ENCODE assay signal across 8 cellular contexts in the genomic region with DNA sequence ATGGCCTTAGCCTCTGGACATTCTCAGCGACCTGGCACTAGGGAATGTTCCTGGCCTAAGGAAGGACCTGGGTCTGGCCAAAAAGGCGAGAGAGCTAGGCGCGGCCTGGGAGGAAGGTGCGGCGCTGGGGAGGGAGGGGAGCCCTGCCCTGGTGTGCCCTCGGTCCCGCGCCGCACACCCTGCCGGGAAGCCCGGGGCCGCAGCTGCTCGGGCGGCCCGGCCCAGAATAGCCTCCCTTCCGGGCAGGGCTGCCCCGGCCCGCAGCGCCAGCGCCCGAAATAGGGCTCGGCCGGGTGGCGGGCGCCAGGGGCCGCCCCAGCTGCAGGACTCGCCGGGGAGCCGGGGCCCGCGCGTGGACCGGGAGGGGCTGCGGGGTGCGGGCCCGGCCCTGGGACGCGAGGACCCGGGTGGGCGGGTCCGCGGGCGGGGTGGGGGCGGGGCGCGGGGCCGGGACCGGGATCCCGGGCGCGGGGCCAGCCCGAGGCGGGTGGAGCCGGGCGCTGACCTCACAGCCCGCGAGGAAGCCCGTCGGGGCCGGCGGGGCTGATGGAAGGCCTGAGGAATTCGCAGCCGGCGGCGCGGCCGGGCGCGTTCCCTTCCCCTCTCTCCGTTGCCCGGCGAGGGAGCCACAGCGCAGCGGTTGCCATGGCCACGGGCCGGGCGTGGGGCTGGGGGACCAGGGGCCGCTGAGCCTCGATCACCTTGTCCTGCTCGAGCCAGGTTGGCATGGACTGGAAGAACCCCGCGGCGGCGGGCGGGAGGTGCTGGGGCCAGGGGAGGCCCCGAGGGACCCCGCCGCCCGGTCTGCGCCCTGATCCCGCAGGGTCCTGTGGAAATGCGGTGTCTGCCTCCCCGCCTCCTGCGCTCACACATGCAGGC. TPM values are rescaled to one million over a fixed set of nuclear protein-coding genes. Genes with fewer than 3 reads are reported as not detected.
DNase-seq lines count a peak whose midpoint lies in the region; ATAC-seq, FAIRE-seq and TF ChIP-seq lines count a peak whose summit lies in the region.

No MANE protein-coding gene starts in this region.

- peak in 1 of 6 experiments; percentile 20 for TF ChIP-seq CTCF in esophagus squamous epithelium (IDR thresholded peaks at IDR 0.05)
- no peak for TF ChIP-seq CTCF in upper lobe of right lung (IDR thresholded peaks at IDR 0.05)

- H3K4me1 Mint-ChIP-seq in activated CD8-positive, alpha-beta memory T cell treated with anti-CD3 and anti-CD28 coated beads, Interleukin-2, amount 10 ng/mL, durations not matched to agents 7 days and 5 days, result peaks cover 26% of the 10 kb centered on the region
- H3K4me1 Mint-ChIP-seq in activated CD4-positive, alpha-beta T cell treated with anti-CD3 and anti-CD28 coated beads for 36 hours, result peaks cover 67% of the 10 kb centered on the region

- no peak overlapping the region for H3K4me3 Mint-ChIP-seq in activated CD8-positive, alpha-beta memory T cell treated with anti-CD3 and anti-CD28 coated beads, Interleukin-2, amount 10 ng/mL, durations not matched to agents 7 days and 5 days
- no peak overlapping the region for H3K4me3 Mint-ChIP-seq in activated CD4-positive, alpha-beta T cell treated with anti-CD3 and anti-CD28 coated beads for 36 hours

- peaks cover 20% of the 10 kb centered on the region for H3K27me3 Mint-ChIP-seq in activated CD8-positive, alpha-beta memory T cell treated with anti-CD3 and anti-CD28 coated beads, Interleukin-2, amount 10 ng/mL, durations not matched to agents 7 days and 5 days
- no peaks in the 10 kb centered on the region for H3K27me3 Mint-ChIP-seq in activated CD4-positive, alpha-beta T cell treated with anti-CD3 and anti-CD28 coated beads for 36 hours

- H3K36me3 Mint-ChIP-seq in activated CD8-positive, alpha-beta memory T cell treated with anti-CD3 and anti-CD28 coated beads, Interleukin-2, amount 10 ng/mL, durations not matched to agents 7 days and 5 days, result no peaks in the 10 kb centered on the region
- no peaks in the 10 kb centered on the region for H3K36me3 Mint-ChIP-seq in activated CD4-positive, alpha-beta T cell treated with anti-CD3 and anti-CD28 coated beads for 36 hours (ENCODE audit: low read depth)

- H3K27ac ChIP-seq in esophagus squamous epithelium (peak overlapping the region; percentile 84 to 95 (median 90)), upper lobe of right lung (peak overlapping the region; percentile 90)

- H3K4me1 ChIP-seq in esophagus squamous epithelium (peaks cover 33 to 83% (median 73%) of the 10 kb centered on the region in 3 donors), mononuclear cell (ENCODE audit: insufficient read depth, low read length) (peaks cover 90% of the 10 kb centered on the region), upper lobe of right lung (peaks cover 45% of the 10 kb centered on the region)

- no peaks in the 10 kb centered on the region for H3K9me3 Mint-ChIP-seq in activated CD8-positive, alpha-beta memory T cell treated with anti-CD3 and anti-CD28 coated beads, Interleukin-2, amount 10 ng/mL, durations not matched to agents 7 days and 5 days (ENCODE audit: low read depth)
- H3K9me3 Mint-ChIP-seq in activated CD4-positive, alpha-beta T cell treated with anti-CD3 and anti-CD28 coated beads for 36 hours (ENCODE audit: low read depth), result no peaks in the 10 kb centered on the region

- no peak overlapping the region for H3K27ac Mint-ChIP-seq in activated CD8-positive, alpha-beta memory T cell treated with anti-CD3 and anti-CD28 coated beads, Interleukin-2, amount 10 ng/mL, durations not matched to agents 7 days and 5 days
- H3K27ac Mint-ChIP-seq in activated CD4-positive, alpha-beta T cell treated with anti-CD3 and anti-CD28 coated beads for 36 hours, result no peak overlapping the region

- H3K27me3 ChIP-seq in esophagus squamous epithelium (no peaks in the 10 kb centered on the region), mononuclear cell (ENCODE audit: insufficient read depth, low read length) (no peaks in the 10 kb centered on the region), upper lobe of right lung (no peaks in the 10 kb centered on the region)

- POLR2A ChIA-PET in activated CD4-positive, alpha-beta T cell treated with anti-CD3 and anti-CD28 coated beads for 36 hours (lab: Charles Lee), result interaction anchor here (0.7 to 1.0 kb wide), 2 partner anchors 7 to 14 kb away, joined by 3 read pairs; no protein-coding TSS in a partner anchor

- H3K4me3 ChIP-seq in esophagus squamous epithelium (peak overlapping the region; percentile 25 to 60 (median 40)), mononuclear cell (ENCODE audit: low read length) (peak overlapping the region; percentile 19), upper lobe of right lung (peak overlapping the region; percentile 45)

- H3K36me3 ChIP-seq in esophagus squamous epithelium (no peaks in the 10 kb centered on the region), upper lobe of right lung (no peaks in the 10 kb centered on the region)

- WGBS in esophagus squamous epithelium, 2 donors, result 4 to 19% methylated on average over 4 to 5 of the region's 95 CpGs

- CTCF ChIA-PET in activated CD8-positive, alpha-beta memory T cell treated with anti-CD3 and anti-CD28 coated beads, Interleukin-2, amount 10 ng/mL, durations not matched to agents 7 days and 5 days (lab: Charles Lee), result interaction anchor here (1.0 to 3.9 kb wide), 2 partner anchors 20 to 104 kb away, joined by 3 to 38 read pairs; partner anchors contain the start of gene SOCS3
- CTCF ChIA-PET in activated CD4-positive, alpha-beta T cell treated with anti-CD3 and anti-CD28 coated beads for 36 hours (lab: Charles Lee), result interaction anchor here (0.6 to 1.4 kb wide), 5 partner anchors 17 to 80 kb away, joined by 3 to 9 read pairs (median 4); no protein-coding TSS in a partner anchor

- DNase-seq in activated CD8-positive, alpha-beta memory T cell treated with anti-CD3 and anti-CD28 coated beads, Interleukin-2, amount 10 ng/mL, durations not matched to agents 7 days and 5 days, result no peak
- DNase-seq in activated CD8-positive, alpha-beta memory T cell treated with anti-CD3 and anti-CD28 coated beads, Interleukin-2, amount 50 U/mL, for 48 hours, result no peak
- peak; percentile 64 for DNase-seq in T1000 (lab: John Stamatoyannopoulos, UW)
- no peak for DNase-seq in esophagus squamous epithelium (lab: John Stamatoyannopoulos, UW)
- DNase-seq in upper lobe of right lung, result peak; percentile 89
- no peak for DNase-seq in GM12892 (ENCODE audit: insufficient read length)
- no peak for DNase-seq in activated CD4-positive, alpha-beta T cell treated with anti-CD3 and anti-CD28 coated beads for 36 hours

- TF ChIP-seq POLR2A in esophagus squamous epithelium (IDR thresholded peaks at IDR 0.05) (peak in 2 of 4 donors; percentile 29 to 61), GM12892 (IDR thresholded peaks at IDR 0.05; ENCODE audit: low read depth, low read length) (no peak)

- peak; percentile 26 for ATAC-seq in activated CD8-positive, alpha-beta memory T cell treated with anti-CD3 and anti-CD28 coated beads, Interleukin-2, amount 10 ng/mL, durations not matched to agents 7 days and 5 days
- peak; percentile 73 for ATAC-seq in upper lobe of right lung
- ATAC-seq in activated CD4-positive, alpha-beta T cell treated with anti-CD3 and anti-CD28 coated beads for 36 hours, result no peak

- FAIRE-seq in GM12892 (lab: Jason Lieb, UNC), result no peak

- H3K9me3 ChIP-seq in esophagus squamous epithelium (no peaks in the 10 kb centered on the region), mononuclear cell (ENCODE audit: low read depth, low read length) (no peaks in the 10 kb centered on the region), upper lobe of right lung (no peaks in the 10 kb centered on the region)

- intact Hi-C loops in esophagus squamous epithelium (cut with DNase I) (no loop called here), upper lobe of right lung (cut with DNase I) (no loop called here)
- intact Hi-C loops in activated CD4-positive, alpha-beta T cell treated with anti-CD3 and anti-CD28 coated beads for 36 hours (cut with DNase I, micrococcal nuclease), result no loop called here

RNA-seq across cellular contexts. Expression of gene SOCS3, which starts 18.1 kb away (rescaled TPM):
- 10 to 100 TPM in 1 of 2 experiments, 1 to 10 TPM in 1; 9.9 to 21.3 TPM for total RNA-seq in activated CD8-positive, alpha-beta memory T cell treated with anti-CD3 and anti-CD28 coated beads, Interleukin-2, amount 10 ng/mL, durations not matched to agents 7 days and 5 days
- total RNA-seq in esophagus squamous epithelium (10 to 100 TPM in 3 of 4 donors, 1 to 10 TPM in 1; 6.3 to 23.1 (median 17.1) TPM), mononuclear cell (503 TPM), upper lobe of right lung (82.0 TPM)
- polyA plus RNA-seq in GM12892 (2012; ENCODE audit: missing spikeins), result 2.3 TPM
- total RNA-seq in activated CD4-positive, alpha-beta T cell treated with anti-CD3 and anti-CD28 coated beads for 36 hours, result 100 to 1,000 TPM; 150 to 162 TPM

RNA-seq across cellular contexts. Expression of gene PGS1, which starts 36.7 kb away (rescaled TPM):
- 10 to 100 TPM; 52.2 to 70.2 TPM for total RNA-seq in activated CD8-positive, alpha-beta memory T cell treated with anti-CD3 and anti-CD28 coated beads, Interleukin-2, amount 10 ng/mL, durations not matched to agents 7 days and 5 days
- 10 to 100 TPM; 18.6 to 32.4 (median 23.0) TPM for total RNA-seq in esophagus squamous epithelium
- 62.8 TPM for total RNA-seq in mononuclear cell
- 95.5 TPM for total RNA-seq in upper lobe of right lung
- polyA plus RNA-seq in GM12892 (2012; ENCODE audit: missing spikeins), result 16.9 TPM
- total RNA-seq in activated CD4-positive, alpha-beta T cell treated with anti-CD3 and anti-CD28 coated beads for 36 hours, result 10 to 100 TPM; 73.3 to 75.0 TPM

Comparison
In these comparisons a context has a peak if more than half of its experiments do, and no peak if none do; other contexts are left out.
1. DNase-seq: peak in T1000 (single experiment) and upper lobe of right lung (single experiment); none in activated CD8-positive, alpha-beta memory T cell treated with anti-CD3 and anti-CD28 coated beads, Interleukin-2, amount 10 ng/mL, durations not matched to agents 7 days and 5 days (single experiment), activated CD8-positive, alpha-beta memory T cell treated with anti-CD3 and anti-CD28 coated beads, Interleukin-2, amount 50 U/mL, for 48 hours (single experiment), esophagus squamous epithelium (single experiment), GM12892 (single experiment) and activated CD4-positive, alpha-beta T cell treated with anti-CD3 and anti-CD28 coated beads for 36 hours (single experiment).
2. Peak in every context shown above with its lines, with median percentiles within 50 percentile points of each other: H3K4me3 ChIP-seq.